Comparison of ENCODE assay signal across 8 cellular contexts in genomic region chr10:28676968-28677888, GRCh38. TPM values are rescaled to one million over a fixed set of nuclear protein-coding genes. Genes with fewer than 3 reads are reported as not detected.
DNase-seq lines count a peak whose midpoint lies in the region; ATAC-seq and TF ChIP-seq lines count a peak whose summit lies in the region.

Gene BAMBI, plus strand, starts transcription at chr10:28677521. Its CDS starts 377 bp downstream, at chr10:28677898.

- H3K4me3 ChIP-seq in Panc1 (ENCODE audit: low read depth in 2 of 2, low read length in 2 of 2) (peak within 1 kb of the TSS; percentile 41 to 52), fibroblast of lung (replicated peaks in 1 of 4; ENCODE audit: control extremely low read depth in 1 of 4, insufficient read depth in 1 of 4, low read depth in 3 of 4, low read length in 4 of 4) (peak within 1 kb of the TSS; percentile 68 to 73 (median 70))

- peaks cover 2% of the 10 kb centered on the region for H3K79me2 ChIP-seq in fibroblast of lung (ENCODE audit: control insufficient read depth, insufficient read depth, low read length)

- H2AFZ ChIP-seq in fibroblast of lung (ENCODE audit: low read length): peak within 1 kb of the TSS; percentile 83

- H3K9me3 Mint-ChIP-seq in naive thymus-derived CD8-positive, alpha-beta T cell: no peaks in the 10 kb centered on the region
- no peaks in the 10 kb centered on the region for H3K9me3 Mint-ChIP-seq in stimulated activated effector memory CD8-positive, alpha-beta T cell treated with anti-CD3 and anti-CD28 coated beads, Interleukin-12 subunit alpha, Interleukin-12 subunit beta, amount 100 ng/mL, for 72 hours

- ATAC-seq in GM21526 (IDR thresholded peaks at IDR 0.05; ENCODE audit: low FRiP score, unreplicated experiment) (peak; percentile 98), Panc1 (peak; percentile 98)
- ATAC-seq in naive thymus-derived CD8-positive, alpha-beta T cell: peak; percentile 94 to 95
- ATAC-seq in stimulated activated effector memory CD8-positive, alpha-beta T cell treated with anti-CD3 and anti-CD28 coated beads, Interleukin-12 subunit alpha, Interleukin-12 subunit beta, amount 100 ng/mL, for 72 hours: peak; percentile 99

- no TSS peak for BruUV-seq in Panc1 (replicated peaks; lab: Mats Ljungman, UMichigan)

- H3K27me3 ChIP-seq in Panc1 (ENCODE audit: control insufficient read depth, insufficient read depth, low read length) (peaks cover 16% of the 10 kb centered on the region), fibroblast of lung (ENCODE audit: control insufficient read depth, insufficient read depth, low read length) (peaks cover 15% of the 10 kb centered on the region)

- H3K9me3 ChIP-seq in Panc1 (ENCODE audit: control insufficient read depth, insufficient read depth, low read depth, low read length): no peaks in the 10 kb centered on the region
- H3K9me3 ChIP-seq in fibroblast of lung (ENCODE audit: control insufficient read depth, insufficient read depth, low read depth, low read length): no peaks in the 10 kb centered on the region

- POLR2A ChIA-PET in Panc1 (lab: Charles Lee): no interaction called here
- POLR2A ChIA-PET in naive thymus-derived CD8-positive, alpha-beta T cell (lab: Charles Lee): no interaction called here

- peak within 1 kb of the TSS; percentile 79 for H3K4me2 ChIP-seq in fibroblast of lung (ENCODE audit: extremely low read depth, insufficient read depth, low read length)

- H3K4me1 Mint-ChIP-seq in naive thymus-derived CD8-positive, alpha-beta T cell: peaks cover 9 to 29% (median 24%) of the 10 kb centered on the region in 4 donors
- peaks cover 23% of the 10 kb centered on the region for H3K4me1 Mint-ChIP-seq in stimulated activated effector memory CD8-positive, alpha-beta T cell treated with anti-CD3 and anti-CD28 coated beads, Interleukin-12 subunit alpha, Interleukin-12 subunit beta, amount 100 ng/mL, for 72 hours

- no peak within 1 kb of the TSS for H3K27ac ChIP-seq in Panc1 (ENCODE audit: low read length)
- H3K27ac ChIP-seq in fibroblast of lung (ENCODE audit: insufficient read depth, low read length): peak within 1 kb of the TSS; percentile 35

- H3K4me1 ChIP-seq in Panc1 (ENCODE audit: control insufficient read depth, insufficient read depth, low read length): peaks cover 10% of the 10 kb centered on the region
- H3K4me1 ChIP-seq in fibroblast of lung (ENCODE audit: control insufficient read depth, extremely low read depth, insufficient read depth, low read length): peaks cover 6% of the 10 kb centered on the region

- no peaks in the 10 kb centered on the region for H4K20me1 ChIP-seq in fibroblast of lung (ENCODE audit: control insufficient read depth, extremely low read depth, insufficient read depth, low read length)

- peak within 1 kb of the TSS; percentile 60 for H3K9ac ChIP-seq in fibroblast of lung (ENCODE audit: insufficient read depth, low read length)

- in situ Hi-C loops in Panc1 (cut with HindIII; ENCODE audit: low pct_unique_long_range_greater_than_20kb, low sequenced_read_pairs): no loop called here

- H3K36me3 ChIP-seq in Panc1 (ENCODE audit: control insufficient read depth, insufficient read depth, low read length): peaks cover 3% of the 10 kb centered on the region; the same call in 1 of the 2 replicates
- H3K36me3 ChIP-seq in fibroblast of lung (ENCODE audit: control insufficient read depth, insufficient read depth, low read length): no peaks in the 10 kb centered on the region

- H3K27me3 Mint-ChIP-seq in naive thymus-derived CD8-positive, alpha-beta T cell: peaks cover 35 to 76% (median 62%) of the 10 kb centered on the region in 5 donors

- peak within 1 kb of the TSS; percentile 73 to 87 (median 85) for H3K4me3 Mint-ChIP-seq in naive thymus-derived CD8-positive, alpha-beta T cell
- peak within 1 kb of the TSS; percentile 66 for H3K4me3 Mint-ChIP-seq in stimulated activated effector memory CD8-positive, alpha-beta T cell treated with anti-CD3 and anti-CD28 coated beads, Interleukin-12 subunit alpha, Interleukin-12 subunit beta, amount 100 ng/mL, for 72 hours

- intact Hi-C loops in Panc1 (cut with micrococcal nuclease; ENCODE audit: unreplicated experiment): loop anchor here (5.0 kb wide), 1 partner anchor 455 kb away; no protein-coding TSS in a partner anchor

- H3K27ac Mint-ChIP-seq in naive thymus-derived CD8-positive, alpha-beta T cell: peak within 1 kb of the TSS in 6 of 10 donors; percentile 15 to 75 (median 31)
- no peak within 1 kb of the TSS for H3K27ac Mint-ChIP-seq in stimulated activated effector memory CD8-positive, alpha-beta T cell treated with anti-CD3 and anti-CD28 coated beads, Interleukin-12 subunit alpha, Interleukin-12 subunit beta, amount 100 ng/mL, for 72 hours

- H3K36me3 Mint-ChIP-seq in naive thymus-derived CD8-positive, alpha-beta T cell: no peaks in the 10 kb centered on the region
- no peaks in the 10 kb centered on the region for H3K36me3 Mint-ChIP-seq in stimulated activated effector memory CD8-positive, alpha-beta T cell treated with anti-CD3 and anti-CD28 coated beads, Interleukin-12 subunit alpha, Interleukin-12 subunit beta, amount 100 ng/mL, for 72 hours

- TF ChIP-seq CTCF in Panc1 (IDR thresholded peaks at IDR 0.05) (peak; percentile 84), fibroblast of lung (conservative IDR thresholded peaks at IDR 0.05 in 1 of 2, IDR thresholded peaks at IDR 0.05 in 1 of 2; ENCODE audit: low read depth in 1 of 2, low read length in 2 of 2) (peak; percentile 38 to 45)

- CTCF ChIA-PET in Panc1 (lab: Charles Lee): interaction anchor here (0.6 kb wide), 1 partner anchor 235 kb away, joined by 5 read pairs; no protein-coding TSS in a partner anchor

- DNase-seq in DMS153 treated with DMSO at 0.1 percent for 48 hours (lab: John Stamatoyannopoulos, UW; ENCODE audit: unreplicated experiment) (peak; percentile 45), HuH-7 (ENCODE audit: low spot score) (peak; percentile 90), Panc1 (ENCODE audit: low read depth, low spot score) (no peak), activated T-helper 1 cell treated with Interleukin-2 at 50 U/mL for 16 hours (ENCODE audit: low read depth) (peak; percentile 85), fibroblast of lung (ENCODE audit: low read depth in 2 of 2) (peak; percentile 88 to 89)
- peak; percentile 80 to 95 (median 90) for DNase-seq in naive thymus-derived CD8-positive, alpha-beta T cell
- peak; percentile 85 to 89 for DNase-seq in stimulated activated effector memory CD8-positive, alpha-beta T cell treated with anti-CD3 and anti-CD28 coated beads, Interleukin-12 subunit alpha, Interleukin-12 subunit beta, amount 100 ng/mL, for 72 hours (ENCODE audit: low spot score in 2 of 2)

RNA-seq across cellular contexts. Expression of gene BAMBI, which starts in this region (rescaled TPM):
- 3.9 TPM for total RNA-seq in Panc1 (2021; ENCODE audit: unreplicated experiment)
- 2.0 TPM for polyA plus RNA-seq in Panc1 (2012; ENCODE audit: insufficient read length)
- total RNA-seq in fibroblast of lung: 4.6 and 5.6 TPM in 2 replicates
- 2.9 and 17.8 TPM in 2 replicates for polyA plus RNA-seq in fibroblast of lung
- 4.0 and 25.6 TPM in 2 replicates for polyA plus RNA-seq in fibroblast of lung (2012)
- polyA minus RNA-seq in fibroblast of lung (ENCODE audit: low replicate concordance): 4.9 and 17.5 TPM in 2 replicates
- under 1 TPM in 1 of 2 experiments, not detected in 1; 0.19 TPM for total RNA-seq in naive thymus-derived CD8-positive, alpha-beta T cell
- not detected for polyA plus RNA-seq in naive thymus-derived CD8-positive, alpha-beta T cell

Comparison
In these comparisons a context has a peak if more than half of its experiments do, and no peak if none do; other contexts are left out.
1. Peak in DNase-seq and ATAC-seq in naive thymus-derived CD8-positive, alpha-beta T cell; RNA of the gene not detected or under 1 TPM.